ENCODE assay signal across 18 cellular contexts in genomic region chr11:57073121-57073520, GRCh38.
A peak's percentile ranks its signal among the peaks of the same experiment; 100 is the strongest.
DNase-seq lines count a peak whose midpoint lies in the region; ATAC-seq and TF ChIP-seq lines count a peak whose summit lies in the region.
"Had no signal": no experiment of that assay in that cellular context is flagged by ENCODE, and none has a peak within 500 bp of the region (broad histone marks: within the 10 kb centered on the region; RNA-seq: fewer than 3 reads in every experiment).

No MANE protein-coding gene starts in this region.

- no peaks in the 10 kb centered on the region for H3K4me1 Mint-ChIP-seq in T-cell

- H3K36me3 ChIP-seq in mesodermal cell (ENCODE audit: control insufficient read depth, insufficient read depth, low read length) (no peaks in the 10 kb centered on the region), mucosa of descending colon (ENCODE audit: low read depth) (no peaks in the 10 kb centered on the region)
- H3K36me3 ChIP-seq: HAP-1 had no signal

- H3K9me3 Mint-ChIP-seq in T-cell, result peaks cover 0 to 3% (median 0%) of the 10 kb centered on the region in 3 donors

- no peak for ATAC-seq in mucosa of descending colon
- no peak for ATAC-seq in T-cell (replicated peaks in 1 of 4)
- ATAC-seq: stimulated activated naive CD8-positive, alpha-beta T cell treated with anti-CD3 and anti-CD28 coated beads, Interleukin-15, Interleukin-2, amounts not matched to agents 100 U/mL and 50 U/mL, for 24 hours had no signal

- TF ChIP-seq CTCF in coronary artery (IDR thresholded peaks at IDR 0.05) (no peak), mucosa of descending colon (IDR thresholded peaks at IDR 0.05) (no peak)

- H3K4me1 ChIP-seq in mesodermal cell (ENCODE audit: control insufficient read depth, insufficient read depth, low read length, poor library complexity, severe bottlenecking), result peaks cover 16% of the 10 kb centered on the region
- H3K4me1 ChIP-seq in mucosa of descending colon (ENCODE audit: low read depth), result no peaks in the 10 kb centered on the region
- H3K4me1 ChIP-seq: HAP-1 had no signal

- WGBS in mesodermal cell (ENCODE audit: insufficient coverage in 2 of 2), 2 experiments, result 75 to 95% methylated on average over 1 to 2 of the region's 3 CpGs

- no peak overlapping the region for H3K4me3 Mint-ChIP-seq in T-cell

- no peaks in the 10 kb centered on the region for H3K36me3 Mint-ChIP-seq in T-cell

- H3K9me3 ChIP-seq in mesodermal cell (ENCODE audit: control insufficient read depth, low read length), result no peaks in the 10 kb centered on the region
- no peaks in the 10 kb centered on the region for H3K9me3 ChIP-seq in mucosa of descending colon
- H3K9me3 ChIP-seq: HAP-1 had no signal

- H3K27ac Mint-ChIP-seq in T-cell, result no peak overlapping the region

- H3K4me3 ChIP-seq in coronary artery (no peak overlapping the region), mesodermal cell (ENCODE audit: extremely low read depth, insufficient read depth, low read length, poor library complexity, severe bottlenecking) (no peak overlapping the region), mucosa of descending colon (no peak overlapping the region)
- H3K4me3 ChIP-seq: HAP-1 had no signal

- POLR2A ChIA-PET in T-cell (lab: Charles Lee), result no interaction called here

- H3K27me3 Mint-ChIP-seq in T-cell, result no peaks in the 10 kb centered on the region

- H3K27ac ChIP-seq in coronary artery, result peak overlapping the region; percentile 39 to 74
- peak overlapping the region; percentile 81 for H3K27ac ChIP-seq in mesodermal cell (ENCODE audit: low read depth, low read length, severe bottlenecking)

- intact Hi-C loops in mucosa of descending colon (cut with DNase I, micrococcal nuclease), result no loop called here

- peak; percentile 11 for DNase-seq in AG08395 (ENCODE audit: low spot score)
- DNase-seq in NCI-H226, result peak; percentile 33
- no peak for DNase-seq in coronary artery (ENCODE audit: low spot score)
- no peak for DNase-seq in DMS153 treated with DMSO at 0.1 percent for 48 hours (lab: John Stamatoyannopoulos, UW; ENCODE audit: unreplicated experiment)
- DNase-seq in NAMALWA (ENCODE audit: low spot score), result no peak
- no peak for DNase-seq in mucosa of descending colon
- no peak for DNase-seq in T-cell
- DNase-seq: activated CD4-positive, alpha-beta T cell treated with anti-CD3 and anti-CD28 coated beads for 48 hours; activated CD8-positive, alpha-beta memory T cell treated with anti-CD3 and anti-CD28 coated beads, Interleukin-2, amount 50 U/mL, for 48 hours; cortex of kidney; Kasumi-1; NCI-H1417; NCI-H774; occipital lobe; right cardiac atrium; stimulated activated naive CD8-positive, alpha-beta T cell treated with anti-CD3 and anti-CD28 coated beads, Interleukin-15, Interleukin-2, amounts not matched to agents 100 U/mL and 50 U/mL, for 24 hours had no signal

- CTCF ChIA-PET in T-cell (lab: Charles Lee), result no interaction called here

Comparison
In these comparisons a context has a peak if more than half of its experiments do, and no peak if none do; other contexts are left out.
1. DNase-seq: peak in AG08395 (single experiment) and NCI-H226 (single experiment); none in coronary artery (single experiment), DMS153 treated with DMSO at 0.1 percent for 48 hours (single experiment), NAMALWA (single experiment), mucosa of descending colon (0 of 3) and T-cell (0 of 34).